In genomic region chr2:159799833-159800232, GRCh38 we compare ENCODE assay signal across 1 cellular context.
TF ChIP-seq lines count a peak whose summit lies in the region.

No MANE protein-coding gene starts in this region.

TF ChIP-seq in HepG2, 621 proteins besides CTCF, POLR2A, EP300 and RAD21 (continued from another document and continues in another):
- TF ChIP-seq, protein P1, sequence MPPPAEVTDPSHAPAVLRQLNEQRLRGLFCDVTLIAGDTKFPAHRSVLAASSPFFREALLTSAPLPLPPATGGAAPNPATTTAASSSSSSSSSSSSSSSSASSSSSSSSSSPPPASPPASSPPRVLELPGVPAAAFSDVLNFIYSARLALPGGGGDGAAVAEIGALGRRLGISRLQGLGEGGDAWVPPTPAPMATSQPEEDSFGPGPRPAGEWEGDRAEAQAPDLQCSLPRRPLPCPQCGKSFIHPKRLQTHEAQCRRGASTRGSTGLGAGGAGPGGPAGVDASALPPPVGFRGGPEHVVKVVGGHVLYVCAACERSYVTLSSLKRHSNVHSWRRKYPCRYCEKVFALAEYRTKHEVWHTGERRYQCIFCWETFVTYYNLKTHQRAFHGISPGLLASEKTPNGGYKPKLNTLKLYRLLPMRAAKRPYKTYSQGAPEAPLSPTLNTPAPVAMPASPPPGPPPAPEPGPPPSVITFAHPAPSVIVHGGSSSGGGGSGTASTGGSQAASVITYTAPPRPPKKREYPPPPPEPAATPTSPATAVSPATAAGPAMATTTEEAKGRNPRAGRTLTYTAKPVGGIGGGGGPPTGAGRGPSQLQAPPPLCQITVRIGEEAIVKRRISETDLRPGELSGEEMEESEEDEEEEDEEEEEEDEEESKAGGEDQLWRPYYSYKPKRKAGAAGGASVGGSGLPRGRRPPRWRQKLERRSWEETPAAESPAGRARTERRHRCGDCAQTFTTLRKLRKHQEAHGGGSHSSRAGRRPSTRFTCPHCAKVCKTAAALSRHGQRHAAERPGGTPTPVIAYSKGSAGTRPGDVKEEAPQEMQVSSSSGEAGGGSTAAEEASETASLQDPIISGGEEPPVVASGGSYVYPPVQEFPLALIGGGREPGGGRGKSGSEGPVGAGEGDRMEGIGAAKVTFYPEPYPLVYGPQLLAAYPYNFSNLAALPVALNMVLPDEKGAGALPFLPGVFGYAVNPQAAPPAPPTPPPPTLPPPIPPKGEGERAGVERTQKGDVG (CRISPR knock-in tag; IDR thresholded peaks at IDR 0.05; ENCODE audit: borderline replicate concordance): no peak
- TF ChIP-seq, protein P2, sequence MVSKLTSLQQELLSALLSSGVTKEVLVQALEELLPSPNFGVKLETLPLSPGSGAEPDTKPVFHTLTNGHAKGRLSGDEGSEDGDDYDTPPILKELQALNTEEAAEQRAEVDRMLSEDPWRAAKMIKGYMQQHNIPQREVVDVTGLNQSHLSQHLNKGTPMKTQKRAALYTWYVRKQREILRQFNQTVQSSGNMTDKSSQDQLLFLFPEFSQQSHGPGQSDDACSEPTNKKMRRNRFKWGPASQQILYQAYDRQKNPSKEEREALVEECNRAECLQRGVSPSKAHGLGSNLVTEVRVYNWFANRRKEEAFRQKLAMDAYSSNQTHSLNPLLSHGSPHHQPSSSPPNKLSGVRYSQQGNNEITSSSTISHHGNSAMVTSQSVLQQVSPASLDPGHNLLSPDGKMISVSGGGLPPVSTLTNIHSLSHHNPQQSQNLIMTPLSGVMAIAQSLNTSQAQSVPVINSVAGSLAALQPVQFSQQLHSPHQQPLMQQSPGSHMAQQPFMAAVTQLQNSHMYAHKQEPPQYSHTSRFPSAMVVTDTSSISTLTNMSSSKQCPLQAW (CRISPR knock-in tag; IDR thresholded peaks at IDR 0.05): no peak
- TF ChIP-seq ZNF207 (IDR thresholded peaks at IDR 0.05; ENCODE audit: borderline replicate concordance): no peak
- no peak for TF ChIP-seq HBP1 (CRISPR knock-in tag; IDR thresholded peaks at IDR 0.05; ENCODE audit: low read depth)
- no peak for TF ChIP-seq HMGXB4 (CRISPR knock-in tag; IDR thresholded peaks at IDR 0.05; ENCODE audit: borderline replicate concordance in 1 of 2, low read depth in 1 of 2)
- peak; percentile 90 for TF ChIP-seq PITX1 (CRISPR knock-in tag; IDR thresholded peaks at IDR 0.05)
- TF ChIP-seq ZNF678 (CRISPR knock-in tag; IDR thresholded peaks at IDR 0.05): no peak
- no peak for TF ChIP-seq ZNF496 (CRISPR knock-in tag; IDR thresholded peaks at IDR 0.05; ENCODE audit: insufficient replicate concordance)
- no peak for TF ChIP-seq NFKBIZ (CRISPR knock-in tag; IDR thresholded peaks at IDR 0.05)
- no peak for TF ChIP-seq ZFP82 (CRISPR knock-in tag; IDR thresholded peaks at IDR 0.05; ENCODE audit: borderline replicate concordance)
- TF ChIP-seq, protein P3, sequence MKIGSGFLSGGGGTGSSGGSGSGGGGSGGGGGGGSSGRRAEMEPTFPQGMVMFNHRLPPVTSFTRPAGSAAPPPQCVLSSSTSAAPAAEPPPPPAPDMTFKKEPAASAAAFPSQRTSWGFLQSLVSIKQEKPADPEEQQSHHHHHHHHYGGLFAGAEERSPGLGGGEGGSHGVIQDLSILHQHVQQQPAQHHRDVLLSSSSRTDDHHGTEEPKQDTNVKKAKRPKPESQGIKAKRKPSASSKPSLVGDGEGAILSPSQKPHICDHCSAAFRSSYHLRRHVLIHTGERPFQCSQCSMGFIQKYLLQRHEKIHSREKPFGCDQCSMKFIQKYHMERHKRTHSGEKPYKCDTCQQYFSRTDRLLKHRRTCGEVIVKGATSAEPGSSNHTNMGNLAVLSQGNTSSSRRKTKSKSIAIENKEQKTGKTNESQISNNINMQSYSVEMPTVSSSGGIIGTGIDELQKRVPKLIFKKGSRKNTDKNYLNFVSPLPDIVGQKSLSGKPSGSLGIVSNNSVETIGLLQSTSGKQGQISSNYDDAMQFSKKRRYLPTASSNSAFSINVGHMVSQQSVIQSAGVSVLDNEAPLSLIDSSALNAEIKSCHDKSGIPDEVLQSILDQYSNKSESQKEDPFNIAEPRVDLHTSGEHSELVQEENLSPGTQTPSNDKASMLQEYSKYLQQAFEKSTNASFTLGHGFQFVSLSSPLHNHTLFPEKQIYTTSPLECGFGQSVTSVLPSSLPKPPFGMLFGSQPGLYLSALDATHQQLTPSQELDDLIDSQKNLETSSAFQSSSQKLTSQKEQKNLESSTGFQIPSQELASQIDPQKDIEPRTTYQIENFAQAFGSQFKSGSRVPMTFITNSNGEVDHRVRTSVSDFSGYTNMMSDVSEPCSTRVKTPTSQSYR (CRISPR knock-in tag; IDR thresholded peaks at IDR 0.05; ENCODE audit: borderline replicate concordance): no peak
- TF ChIP-seq ZNF839 (CRISPR knock-in tag; IDR thresholded peaks at IDR 0.05; ENCODE audit: borderline replicate concordance): no peak
- peak; percentile 60; the same call in 1 of the 2 replicates for TF ChIP-seq HDAC2 (CRISPR knock-in tag; IDR thresholded peaks at IDR 0.05)
- no peak for TF ChIP-seq XRCC5 (optimal IDR thresholded peaks at IDR 0.05; ENCODE audit: low read length)
- peak; percentile 27; the same call in 1 of the 2 replicates for TF ChIP-seq FOXP4 (CRISPR knock-in tag; IDR thresholded peaks at IDR 0.05)
- no peak for TF ChIP-seq ZKSCAN8 (CRISPR knock-in tag; IDR thresholded peaks at IDR 0.05; ENCODE audit: borderline replicate concordance)
- no peak for TF ChIP-seq ZNF414 (CRISPR knock-in tag; IDR thresholded peaks at IDR 0.05)
- TF ChIP-seq TAF1 (CRISPR knock-in tag; IDR thresholded peaks at IDR 0.05): no peak
- TF ChIP-seq TCF7L2 (IDR thresholded peaks at IDR 0.05; ENCODE audit: low read depth, low read length): no peak
- TF ChIP-seq ZNF878 (CRISPR knock-in tag; IDR thresholded peaks at IDR 0.05): no peak
- TF ChIP-seq ETS1 (CRISPR knock-in tag; IDR thresholded peaks at IDR 0.05): no peak
- TF ChIP-seq, protein P4, sequence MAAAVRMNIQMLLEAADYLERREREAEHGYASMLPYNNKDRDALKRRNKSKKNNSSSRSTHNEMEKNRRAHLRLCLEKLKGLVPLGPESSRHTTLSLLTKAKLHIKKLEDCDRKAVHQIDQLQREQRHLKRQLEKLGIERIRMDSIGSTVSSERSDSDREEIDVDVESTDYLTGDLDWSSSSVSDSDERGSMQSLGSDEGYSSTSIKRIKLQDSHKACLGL (CRISPR knock-in tag; IDR thresholded peaks at IDR 0.05): no peak
- TF ChIP-seq, protein P5, sequence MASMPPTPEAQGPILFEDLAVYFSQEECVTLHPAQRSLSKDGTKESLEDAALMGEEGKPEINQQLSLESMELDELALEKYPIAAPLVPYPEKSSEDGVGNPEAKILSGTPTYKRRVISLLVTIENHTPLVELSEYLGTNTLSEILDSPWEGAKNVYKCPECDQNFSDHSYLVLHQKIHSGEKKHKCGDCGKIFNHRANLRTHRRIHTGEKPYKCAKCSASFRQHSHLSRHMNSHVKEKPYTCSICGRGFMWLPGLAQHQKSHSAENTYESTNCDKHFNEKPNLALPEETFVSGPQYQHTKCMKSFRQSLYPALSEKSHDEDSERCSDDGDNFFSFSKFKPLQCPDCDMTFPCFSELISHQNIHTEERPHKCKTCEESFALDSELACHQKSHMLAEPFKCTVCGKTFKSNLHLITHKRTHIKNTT (CRISPR knock-in tag; IDR thresholded peaks at IDR 0.05): no peak
- TF ChIP-seq GTF3A (CRISPR knock-in tag; conservative IDR thresholded peaks at IDR 0.05): no peak
- TF ChIP-seq NONO (IDR thresholded peaks at IDR 0.05): no peak
- TF ChIP-seq NONO (CRISPR knock-in tag; conservative IDR thresholded peaks at IDR 0.05): 0 out of 2 replicates have a peak, but pooled peaks have one; percentile 51
- no peak for TF ChIP-seq ZNF18 (CRISPR knock-in tag; IDR thresholded peaks at IDR 0.05; ENCODE audit: insufficient replicate concordance)
- no peak for TF ChIP-seq ZNF367 (CRISPR knock-in tag; IDR thresholded peaks at IDR 0.05; ENCODE audit: borderline replicate concordance)
- no peak for TF ChIP-seq TSC22D2 (CRISPR knock-in tag; IDR thresholded peaks at IDR 0.05; ENCODE audit: borderline replicate concordance)
- TF ChIP-seq SRSF9 (IDR thresholded peaks at IDR 0.05; ENCODE audit: borderline replicate concordance, insufficient read depth, low read depth, low read length, poor library complexity, severe bottlenecking): no peak
- no peak for TF ChIP-seq HCFC1 (IDR thresholded peaks at IDR 0.05; ENCODE audit: low read depth, low read length)
- TF ChIP-seq THAP8 (CRISPR knock-in tag; IDR thresholded peaks at IDR 0.05; ENCODE audit: borderline replicate concordance): no peak
- TF ChIP-seq ZSCAN9 (CRISPR knock-in tag; IDR thresholded peaks at IDR 0.05; ENCODE audit: borderline replicate concordance): no peak
- no peak for TF ChIP-seq KLF15 (CRISPR knock-in tag; IDR thresholded peaks at IDR 0.05; ENCODE audit: borderline replicate concordance)
- peak; percentile 76 for TF ChIP-seq HNF4G (IDR thresholded peaks at IDR 0.05; ENCODE audit: borderline replicate concordance, low read depth, low read length)
- peak; percentile 30; the same call in 1 of the 2 replicates for TF ChIP-seq HNF4G (CRISPR knock-in tag; IDR thresholded peaks at IDR 0.05; ENCODE audit: borderline replicate concordance, low read depth)
- no peak for TF ChIP-seq RELA (CRISPR knock-in tag; IDR thresholded peaks at IDR 0.05)
